Comparison of ENCODE assay signal across 10 cellular contexts in genomic region chr21:46116846-46117585, GRCh38. TPM values are rescaled to one million over a fixed set of nuclear protein-coding genes. Genes with fewer than 3 reads are reported as not detected.
DNase-seq lines count a peak whose midpoint lies in the region; ATAC-seq and TF ChIP-seq lines count a peak whose summit lies in the region.
"Had no signal": no experiment of that assay in that cellular context is flagged by ENCODE, and none has a peak within 500 bp of the region (broad histone marks: within the 10 kb centered on the region; RNA-seq: fewer than 3 reads in every experiment).

No MANE protein-coding gene starts in this region.

- H3K4me3 Mint-ChIP-seq in T-helper 2 cell treated with Interferon-gamma antibody and Interleukin-4, amounts not matched to agents 5 μg/mL and 100 μg/mL, for 36 hours, result no peak overlapping the region

- H3K4me1 ChIP-seq in ascending aorta (no peaks in the 10 kb centered on the region), left lung (no peaks in the 10 kb centered on the region), upper lobe of right lung (no peaks in the 10 kb centered on the region)

- H3K27me3 ChIP-seq in ascending aorta (no peaks in the 10 kb centered on the region), left lung (no peaks in the 10 kb centered on the region), upper lobe of right lung (no peaks in the 10 kb centered on the region)

- intact Hi-C loops in ascending aorta (cut with DNase I) (no loop called here), left lung (cut with DNase I) (no loop called here), upper lobe of right lung (cut with DNase I) (no loop called here)

- no peak overlapping the region for H3K27ac Mint-ChIP-seq in T-helper 2 cell treated with Interferon-gamma antibody and Interleukin-4, amounts not matched to agents 5 μg/mL and 100 μg/mL, for 36 hours

- no peaks in the 10 kb centered on the region for H3K4me1 Mint-ChIP-seq in T-helper 2 cell treated with Interferon-gamma antibody and Interleukin-4, amounts not matched to agents 5 μg/mL and 100 μg/mL, for 36 hours (ENCODE audit: low read depth)

- H3K36me3 ChIP-seq in ascending aorta (peaks cover 100% of the 10 kb centered on the region in 2 donors), left lung (peaks cover 0 to 88% of the 10 kb centered on the region in 2 donors), upper lobe of right lung (peaks cover 46% of the 10 kb centered on the region)

- no peaks in the 10 kb centered on the region for H3K27me3 Mint-ChIP-seq in T-helper 2 cell treated with Interferon-gamma antibody and Interleukin-4, amounts not matched to agents 5 μg/mL and 100 μg/mL, for 36 hours (ENCODE audit: low read depth)

- H3K9me3 ChIP-seq in ascending aorta, result no peaks in the 10 kb centered on the region
- peaks cover 0 to 7% of the 10 kb centered on the region in 2 donors for H3K9me3 ChIP-seq in left lung
- H3K9me3 ChIP-seq in upper lobe of right lung, result peaks cover 5% of the 10 kb centered on the region

- TF ChIP-seq CTCF in ascending aorta (IDR thresholded peaks at IDR 0.05) (no peak), left lung (IDR thresholded peaks at IDR 0.05) (no peak), upper lobe of right lung (IDR thresholded peaks at IDR 0.05) (no peak)

- ATAC-seq in left lung (no peak), upper lobe of right lung (no peak)

- H3K9me3 Mint-ChIP-seq in T-helper 2 cell treated with Interferon-gamma antibody and Interleukin-4, amounts not matched to agents 5 μg/mL and 100 μg/mL, for 36 hours, result peaks cover 4% of the 10 kb centered on the region

- DNase-seq in activated gamma-delta T cell treated with Interleukin-2 at 50 U/mL for 16 hours (peak; percentile 1), activated gamma-delta T cell (lab: John Stamatoyannopoulos, UW) (no peak), ascending aorta (ENCODE audit: low spot score in 2 of 2) (peak; percentile 5 to 60), left lung (peak; percentile 28 to 74), upper lobe of right lung (peak; percentile 56), NOMO-1 (lab: John Stamatoyannopoulos, UW; ENCODE audit: unreplicated experiment in 2 of 2) (no peak), C1 segment of cervical spinal cord (lab: John Stamatoyannopoulos, UW) (no peak)
- DNase-seq in T-helper 2 cell treated with Interferon-gamma antibody and Interleukin-4, amounts not matched to agents 5 μg/mL and 100 μg/mL, for 36 hours (ENCODE audit: low spot score), result no peak
- DNase-seq: NCI-H2029 treated with DMSO at 0.1 percent for 48 hours had no signal

- H3K36me3 Mint-ChIP-seq in T-helper 2 cell treated with Interferon-gamma antibody and Interleukin-4, amounts not matched to agents 5 μg/mL and 100 μg/mL, for 36 hours (ENCODE audit: low read depth), result no peaks in the 10 kb centered on the region

- H3K4me3 ChIP-seq in ascending aorta (no peak overlapping the region), left lung (no peak overlapping the region), upper lobe of right lung (no peak overlapping the region)

- H3K27ac ChIP-seq in ascending aorta (no peak overlapping the region), left lung (no peak overlapping the region), upper lobe of right lung (no peak overlapping the region)

RNA-seq across cellular contexts. Expression of gene COL6A2, which starts 19.1 kb away (rescaled TPM):
- total RNA-seq in ascending aorta, result 1,704 TPM
- 100 to 1,000 TPM; 405 to 474 TPM for total RNA-seq in left lung
- total RNA-seq in upper lobe of right lung, result 269 TPM

RNA-seq across cellular contexts. Expression of gene FTCD, which starts 38.4 kb away (rescaled TPM):
- total RNA-seq in ascending aorta, result 0.85 TPM
- under 1 TPM; 0.29 to 0.38 TPM for total RNA-seq in left lung
- 0.46 TPM for total RNA-seq in upper lobe of right lung
- total RNA-seq: epithelial cell of proximal tubule had no signal

Comparison
In these comparisons a context has a peak if more than half of its experiments do, and no peak if none do; other contexts are left out.
1. DNase-seq: peak in activated gamma-delta T cell treated with Interleukin-2 at 50 U/mL for 16 hours (single experiment), ascending aorta (2 of 2), left lung (2 of 2) and upper lobe of right lung (single experiment); none in activated gamma-delta T cell (single experiment), NOMO-1 (0 of 2), T-helper 2 cell treated with Interferon-gamma antibody and Interleukin-4, amounts not matched to agents 5 μg/mL and 100 μg/mL, for 36 hours (single experiment) and C1 segment of cervical spinal cord (0 of 14).